ENCODE assay signal across 4 cellular contexts in genomic region chr10:47467458-47467857, GRCh38. TPM values are rescaled to one million over a fixed set of nuclear protein-coding genes. Genes with fewer than 3 reads are reported as not detected.
"Had no signal": no experiment of that assay in that cellular context is flagged by ENCODE, and none has a peak within 500 bp of the region (broad histone marks: within the 10 kb centered on the region; RNA-seq: fewer than 3 reads in every experiment).

No MANE protein-coding gene starts in this region.

RNA-seq across cellular contexts. Expression of gene ANXA8, which starts 16.5 kb away (rescaled TPM):
- total RNA-seq: LHCN-M2, NCI-H460 had no signal

RNA-seq across cellular contexts. Expression of gene FAM25G, which starts 24.0 kb away (rescaled TPM):
- total RNA-seq: LHCN-M2, M059J, MCF 10A, NCI-H460 had no signal
